In the genomic region with DNA sequence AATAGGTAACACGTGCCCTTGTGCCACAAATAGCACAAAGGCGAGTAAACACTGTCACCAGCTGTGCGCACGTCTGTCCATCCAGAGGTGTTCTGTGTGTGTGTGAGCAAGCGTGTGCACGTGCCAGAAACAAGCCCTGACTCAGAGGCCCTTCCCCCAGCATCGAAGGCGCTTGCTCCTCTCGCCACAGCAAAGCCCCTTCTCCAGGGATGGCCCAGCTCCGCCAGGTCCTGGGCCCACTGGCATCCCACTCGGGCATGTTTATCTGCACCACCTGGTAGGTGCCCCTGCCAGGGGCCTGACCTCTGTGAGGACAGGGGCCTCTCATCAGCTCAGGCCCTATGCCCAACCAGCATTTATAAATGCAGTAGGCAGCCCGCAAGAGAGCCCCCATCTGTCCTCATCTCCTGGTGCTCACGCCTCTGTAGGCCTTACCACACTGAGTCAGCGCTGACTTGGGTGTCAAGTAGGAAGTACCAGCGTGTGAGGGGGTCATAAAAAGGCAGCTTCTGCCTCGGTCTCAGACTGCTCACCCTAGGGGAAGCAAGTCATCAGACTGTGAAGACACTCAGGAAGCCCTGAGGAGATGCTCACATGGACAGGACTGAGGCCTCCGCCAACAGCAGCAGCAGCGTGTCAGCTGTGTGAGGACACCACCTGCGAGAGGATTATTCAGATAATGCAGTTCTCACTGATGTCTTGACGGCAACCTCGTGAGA, we compare ENCODE assay signal across 12 cellular contexts. TPM values are rescaled to one million over a fixed set of nuclear protein-coding genes. Genes with fewer than 3 reads are reported as not detected.
DNase-seq lines count a peak whose midpoint lies in the region; ATAC-seq and TF ChIP-seq lines count a peak whose summit lies in the region.
"Had no signal": no experiment of that assay in that cellular context is flagged by ENCODE, and none has a peak within 500 bp of the region (broad histone marks: within the 10 kb centered on the region; RNA-seq: fewer than 3 reads in every experiment).

No MANE protein-coding gene starts in this region.

- H3K36me3 Mint-ChIP-seq in activated T-cell treated with anti-CD3 and anti-CD28 coated beads, Interleukin-2, amount 50 U/mL, for 72 hours (ENCODE audit: insufficient read depth in 2 of 2), result no peaks in the 10 kb centered on the region
- H3K36me3 Mint-ChIP-seq in effector memory CD8-positive, alpha-beta T cell (ENCODE audit: insufficient read depth), result peaks cover 4% of the 10 kb centered on the region
- H3K36me3 Mint-ChIP-seq: brain, type B pancreatic cell had no signal

- no peaks in the 10 kb centered on the region for H3K36me3 ChIP-seq in upper lobe of right lung

- no peaks in the 10 kb centered on the region for H3K27me3 ChIP-seq in upper lobe of right lung

- H3K27me3 Mint-ChIP-seq in activated T-cell treated with anti-CD3 and anti-CD28 coated beads, Interleukin-2, amount 50 U/mL, for 72 hours (ENCODE audit: low read depth), result no peaks in the 10 kb centered on the region
- H3K27me3 Mint-ChIP-seq in effector memory CD8-positive, alpha-beta T cell, result no peaks in the 10 kb centered on the region
- H3K27me3 Mint-ChIP-seq: brain, type B pancreatic cell had no signal

- intact Hi-C loops in upper lobe of right lung (cut with DNase I), result no loop called here

- peak; percentile 76 to 88 for ATAC-seq in activated T-cell treated with anti-CD3 and anti-CD28 coated beads, Interleukin-2, amount 50 U/mL, for 72 hours (replicated peaks in 1 of 2)
- ATAC-seq in effector memory CD8-positive, alpha-beta T cell (replicated peaks), result peak; percentile 92
- ATAC-seq in upper lobe of right lung (peak; percentile 77), HG03342 (IDR thresholded peaks at IDR 0.05; ENCODE audit: unreplicated experiment) (no peak), GM18858 (IDR thresholded peaks at IDR 0.05; ENCODE audit: unreplicated experiment) (no peak)

- TF ChIP-seq CTCF in upper lobe of right lung (IDR thresholded peaks at IDR 0.05), result no peak

- H3K4me3 ChIP-seq in upper lobe of right lung, result no peak overlapping the region

- H3K4me1 ChIP-seq in upper lobe of right lung, result no peaks in the 10 kb centered on the region

- DNase-seq in activated T-cell treated with anti-CD3 and anti-CD28 coated beads, Interleukin-2, amount 50 U/mL, for 72 hours, result no peak
- no peak for DNase-seq in activated T-cell treated with anti-CD3 and anti-CD28 coated beads, Interleukin-2, amount 50 U/mL, for 48 hours
- DNase-seq in NOMO-1 (lab: John Stamatoyannopoulos, UW; ENCODE audit: unreplicated experiment in 2 of 2) (peak; percentile 87 to 92), upper lobe of right lung (no peak), epidermal melanocyte (ENCODE audit: insufficient read length, low spot score) (no peak)
- DNase-seq in effector memory CD8-positive, alpha-beta T cell, result peak in 2 of 3 experiments; percentile 26 to 33
- DNase-seq: activated CD4-positive, alpha-beta memory T cell treated with anti-CD3 and anti-CD28 coated beads, Interleukin-2, amount 10 ng/mL, durations not matched to agents 7 days and 5 days; glutamatergic neuron had no signal

- no peak overlapping the region for H3K4me3 Mint-ChIP-seq in activated T-cell treated with anti-CD3 and anti-CD28 coated beads, Interleukin-2, amount 50 U/mL, for 72 hours
- no peak overlapping the region for H3K4me3 Mint-ChIP-seq in effector memory CD8-positive, alpha-beta T cell
- H3K4me3 Mint-ChIP-seq: activated CD4-positive, alpha-beta memory T cell treated with anti-CD3 and anti-CD28 coated beads, Interleukin-2, amount 10 ng/mL, durations not matched to agents 7 days and 5 days; brain; type B pancreatic cell had no signal

- H3K9me3 Mint-ChIP-seq in activated T-cell treated with anti-CD3 and anti-CD28 coated beads, Interleukin-2, amount 50 U/mL, for 72 hours, result peaks cover 0 to 1% of the 10 kb centered on the region in 2 donors
- H3K9me3 Mint-ChIP-seq in effector memory CD8-positive, alpha-beta T cell, result no peaks in the 10 kb centered on the region
- H3K9me3 Mint-ChIP-seq: activated CD4-positive, alpha-beta memory T cell treated with anti-CD3 and anti-CD28 coated beads, Interleukin-2, amount 10 ng/mL, durations not matched to agents 7 days and 5 days had no signal

- H3K9me3 ChIP-seq in upper lobe of right lung, result no peaks in the 10 kb centered on the region

- peaks cover 9% of the 10 kb centered on the region for H3K4me1 Mint-ChIP-seq in activated T-cell treated with anti-CD3 and anti-CD28 coated beads, Interleukin-2, amount 50 U/mL, for 72 hours (ENCODE audit: low read depth)
- H3K4me1 Mint-ChIP-seq in effector memory CD8-positive, alpha-beta T cell (ENCODE audit: low read depth in 2 of 2), result peaks cover 8 to 11% of the 10 kb centered on the region in 2 donors
- H3K4me1 Mint-ChIP-seq: activated CD4-positive, alpha-beta memory T cell treated with anti-CD3 and anti-CD28 coated beads, Interleukin-2, amount 10 ng/mL, durations not matched to agents 7 days and 5 days had no signal

- no peak overlapping the region for H3K27ac Mint-ChIP-seq in activated T-cell treated with anti-CD3 and anti-CD28 coated beads, Interleukin-2, amount 50 U/mL, for 72 hours
- peak overlapping the region; percentile 62 for H3K27ac Mint-ChIP-seq in effector memory CD8-positive, alpha-beta T cell
- H3K27ac Mint-ChIP-seq: activated CD4-positive, alpha-beta memory T cell treated with anti-CD3 and anti-CD28 coated beads, Interleukin-2, amount 10 ng/mL, durations not matched to agents 7 days and 5 days; type B pancreatic cell had no signal

- no peak overlapping the region for H3K27ac ChIP-seq in upper lobe of right lung

RNA-seq across cellular contexts. Expression of gene TMEM235, which starts 10.8 kb away (rescaled TPM):
- total RNA-seq in activated T-cell treated with anti-CD3 and anti-CD28 coated beads, Interleukin-2, amount 50 U/mL, for 72 hours, result not detected
- not detected for total RNA-seq in upper lobe of right lung
- total RNA-seq: activated CD4-positive, alpha-beta memory T cell treated with anti-CD3 and anti-CD28 coated beads, Interleukin-2, amount 10 ng/mL, durations not matched to agents 7 days and 5 days had no signal

RNA-seq across cellular contexts. Expression of gene BIRC5, which starts 28.1 kb away (rescaled TPM):
- 100 to 1,000 TPM in 1 of 2 donors, 10 to 100 TPM in 1; 78.9 to 104 TPM for total RNA-seq in activated T-cell treated with anti-CD3 and anti-CD28 coated beads, Interleukin-2, amount 50 U/mL, for 72 hours
- total RNA-seq in upper lobe of right lung, result 1.1 TPM

RNA-seq across cellular contexts. Expression of gene AFMID, which starts 55.0 kb away (rescaled TPM):
- 10 to 100 TPM; 23.1 to 34.1 TPM for total RNA-seq in activated T-cell treated with anti-CD3 and anti-CD28 coated beads, Interleukin-2, amount 50 U/mL, for 72 hours
- total RNA-seq in upper lobe of right lung, result 32.5 TPM

RNA-seq across cellular contexts. Expression of gene TK1, which starts 55.3 kb away (rescaled TPM):
- 10 to 100 TPM; 90.6 to 90.9 TPM for total RNA-seq in activated T-cell treated with anti-CD3 and anti-CD28 coated beads, Interleukin-2, amount 50 U/mL, for 72 hours
- 3.3 TPM for total RNA-seq in upper lobe of right lung

Comparison
In these comparisons a context has a peak if more than half of its experiments do, and no peak if none do; other contexts are left out.
1. ATAC-seq: peak in activated T-cell treated with anti-CD3 and anti-CD28 coated beads, Interleukin-2, amount 50 U/mL, for 72 hours (2 of 2), effector memory CD8-positive, alpha-beta T cell (single experiment) and upper lobe of right lung (single experiment); none in HG03342 (single experiment) and GM18858 (single experiment).
2. DNase-seq: peak in NOMO-1 (2 of 2) and effector memory CD8-positive, alpha-beta T cell (2 of 3); none in activated T-cell treated with anti-CD3 and anti-CD28 coated beads, Interleukin-2, amount 50 U/mL, for 72 hours (0 of 2), activated T-cell treated with anti-CD3 and anti-CD28 coated beads, Interleukin-2, amount 50 U/mL, for 48 hours (0 of 2), upper lobe of right lung (single experiment) and epidermal melanocyte (single experiment).
3. RNA of gene BIRC5, which starts 28.1 kb away (total RNA-seq): 78.9 to 104 TPM in activated T-cell treated with anti-CD3 and anti-CD28 coated beads, Interleukin-2, amount 50 U/mL, for 72 hours; 1.1 TPM in upper lobe of right lung (single experiment); every median in the first group is over 10 times any median in the second.